Comparison of ENCODE assay signal across 11 cellular contexts in genomic region chr7:30331338-30331737, GRCh38. TPM values are rescaled to one million over a fixed set of nuclear protein-coding genes. Genes with fewer than 3 reads are reported as not detected.
A peak's percentile ranks its signal among the peaks of the same experiment; 100 is the strongest.
DNase-seq lines count a peak whose midpoint lies in the region; ATAC-seq and TF ChIP-seq lines count a peak whose summit lies in the region.
"Had no signal": no experiment of that assay in that cellular context is flagged by ENCODE, and none has a peak within 500 bp of the region (broad histone marks: within the 10 kb centered on the region; RNA-seq: fewer than 3 reads in every experiment).

No MANE protein-coding gene starts in this region.

- H3K27ac Mint-ChIP-seq in Calu3 (ENCODE audit: unreplicated experiment) (no peak overlapping the region), T-cell (peak overlapping the region; percentile 11 to 90)

- H3K4me1 Mint-ChIP-seq in Calu3 (ENCODE audit: low read depth, unreplicated experiment) (peaks cover 39% of the 10 kb centered on the region), T-cell (peaks cover 66 to 81% (median 79%) of the 10 kb centered on the region in 3 donors)

- H3K9me3 Mint-ChIP-seq in Calu3 (ENCODE audit: low read depth, unreplicated experiment): no peaks in the 10 kb centered on the region
- no peaks in the 10 kb centered on the region for H3K9me3 Mint-ChIP-seq in T-cell

- POLR2A ChIA-PET in T-cell (lab: Charles Lee): interaction anchor here in 1 of 2 donors (1.2 kb wide), 1 partner anchor 9 kb away, joined by 8 read pairs; no protein-coding TSS in a partner anchor

- no peak for TF ChIP-seq CTCF in Calu3 (IDR thresholded peaks at IDR 0.05; ENCODE audit: unreplicated experiment)

- CTCF ChIA-PET in Calu3 (lab: Charles Lee): interaction anchor here (0.6 to 1.6 kb wide), 4 partner anchors 9 to 220 kb away, joined by 3 to 7 read pairs (median 4); no protein-coding TSS in a partner anchor
- CTCF ChIA-PET in T-cell (lab: Charles Lee): interaction anchor here in 1 of 2 donors (0.7 to 1.6 kb wide), 3 partner anchors 9 to 21 kb away, joined by 4 to 13 read pairs (median 7); no protein-coding TSS in a partner anchor

- H3K27me3 Mint-ChIP-seq in Calu3 (ENCODE audit: unreplicated experiment) (no peaks in the 10 kb centered on the region), T-cell (no peaks in the 10 kb centered on the region)

- intact Hi-C loops in Calu3 (cut with micrococcal nuclease; ENCODE audit: unreplicated experiment): loop anchor here (2.0 kb wide), 1 partner anchor 17 kb away; no protein-coding TSS in a partner anchor

- DNase-seq in A172 (ENCODE audit: low spot score) (peak; percentile 25), Calu3 (peak; percentile 18), T-cell (no peak), fibroblast of gingiva (ENCODE audit: low read depth) (peak; percentile 53), T-helper 1 cell (no peak), NCI-H2029 (lab: John Stamatoyannopoulos, UW) (no peak), GM19238 (ENCODE audit: insufficient read length, low spot score) (no peak)
- DNase-seq: NCI-H1048, SHP77 treated with DMSO at 0.1 percent for 48 hours, WERI-Rb-1 had no signal

- H3K4me3 Mint-ChIP-seq in Calu3 (ENCODE audit: low read depth, unreplicated experiment): no peak overlapping the region
- peak overlapping the region in 1 of 3 donors; percentile 56 for H3K4me3 Mint-ChIP-seq in T-cell

- no TSS peak for BruUV-seq in Calu3 (replicated peaks; lab: Mats Ljungman, UMichigan)

- ATAC-seq in T-cell (replicated peaks in 1 of 4) (no peak), HG03097 (IDR thresholded peaks at IDR 0.05; ENCODE audit: low FRiP score, unreplicated experiment) (no peak)

- H3K36me3 Mint-ChIP-seq in Calu3 (ENCODE audit: insufficient read depth, unreplicated experiment) (no peaks in the 10 kb centered on the region), T-cell (peaks cover 14% of the 10 kb centered on the region)

RNA-seq across cellular contexts. Expression of gene ZNRF2, which starts 46.9 kb away (rescaled TPM):
- total RNA-seq in A172 (2014; rRNA removed; shearing (Covaris generic)): 13.1 and 15.0 TPM in 2 replicates
- total RNA-seq in Calu3 (2022) (25.8 and 28.3 TPM in 2 replicates), T-cell (10 to 100 TPM; 22.4 to 38.4 (median 30.8) TPM)

Comparison
In these comparisons a context has a peak if more than half of its experiments do, and no peak if none do; other contexts are left out.
1. DNase-seq: peak in A172 (single experiment), Calu3 (single experiment) and fibroblast of gingiva (single experiment); none in T-cell (0 of 34), T-helper 1 cell (0 of 5), NCI-H2029 (single experiment) and GM19238 (single experiment).